ENCODE assay signal across 1 cellular context in genomic region chr16:84989791-84990620, GRCh38.
TF ChIP-seq lines count a peak whose summit lies in the region.

No MANE protein-coding gene starts in this region.

TF ChIP-seq in HCT116, 20 proteins besides CTCF, POLR2A, EP300 and RAD21:
- TF ChIP-seq TCF7L2 (IDR thresholded peaks at IDR 0.05; ENCODE audit: borderline replicate concordance, extremely low read depth, insufficient read depth, insufficient read length) = no peak
- TF ChIP-seq, protein P1, sequence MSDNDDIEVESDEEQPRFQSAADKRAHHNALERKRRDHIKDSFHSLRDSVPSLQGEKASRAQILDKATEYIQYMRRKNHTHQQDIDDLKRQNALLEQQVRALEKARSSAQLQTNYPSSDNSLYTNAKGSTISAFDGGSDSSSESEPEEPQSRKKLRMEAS (IDR thresholded peaks at IDR 0.05) = no peak
- no peak for TF ChIP-seq ELF1 (IDR thresholded peaks at IDR 0.05; ENCODE audit: borderline replicate concordance, low read depth)
- no peak for TF ChIP-seq CEBPB (IDR thresholded peaks at IDR 0.05; ENCODE audit: low read depth)
- TF ChIP-seq, protein P2, sequence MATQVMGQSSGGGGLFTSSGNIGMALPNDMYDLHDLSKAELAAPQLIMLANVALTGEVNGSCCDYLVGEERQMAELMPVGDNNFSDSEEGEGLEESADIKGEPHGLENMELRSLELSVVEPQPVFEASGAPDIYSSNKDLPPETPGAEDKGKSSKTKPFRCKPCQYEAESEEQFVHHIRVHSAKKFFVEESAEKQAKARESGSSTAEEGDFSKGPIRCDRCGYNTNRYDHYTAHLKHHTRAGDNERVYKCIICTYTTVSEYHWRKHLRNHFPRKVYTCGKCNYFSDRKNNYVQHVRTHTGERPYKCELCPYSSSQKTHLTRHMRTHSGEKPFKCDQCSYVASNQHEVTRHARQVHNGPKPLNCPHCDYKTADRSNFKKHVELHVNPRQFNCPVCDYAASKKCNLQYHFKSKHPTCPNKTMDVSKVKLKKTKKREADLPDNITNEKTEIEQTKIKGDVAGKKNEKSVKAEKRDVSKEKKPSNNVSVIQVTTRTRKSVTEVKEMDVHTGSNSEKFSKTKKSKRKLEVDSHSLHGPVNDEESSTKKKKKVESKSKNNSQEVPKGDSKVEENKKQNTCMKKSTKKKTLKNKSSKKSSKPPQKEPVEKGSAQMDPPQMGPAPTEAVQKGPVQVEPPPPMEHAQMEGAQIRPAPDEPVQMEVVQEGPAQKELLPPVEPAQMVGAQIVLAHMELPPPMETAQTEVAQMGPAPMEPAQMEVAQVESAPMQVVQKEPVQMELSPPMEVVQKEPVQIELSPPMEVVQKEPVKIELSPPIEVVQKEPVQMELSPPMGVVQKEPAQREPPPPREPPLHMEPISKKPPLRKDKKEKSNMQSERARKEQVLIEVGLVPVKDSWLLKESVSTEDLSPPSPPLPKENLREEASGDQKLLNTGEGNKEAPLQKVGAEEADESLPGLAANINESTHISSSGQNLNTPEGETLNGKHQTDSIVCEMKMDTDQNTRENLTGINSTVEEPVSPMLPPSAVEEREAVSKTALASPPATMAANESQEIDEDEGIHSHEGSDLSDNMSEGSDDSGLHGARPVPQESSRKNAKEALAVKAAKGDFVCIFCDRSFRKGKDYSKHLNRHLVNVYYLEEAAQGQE (IDR thresholded peaks at IDR 0.05; ENCODE audit: low read depth) = no peak
- TF ChIP-seq SRF (IDR thresholded peaks at IDR 0.05; ENCODE audit: low read depth) = no peak
- TF ChIP-seq SIN3A (IDR thresholded peaks at IDR 0.05; ENCODE audit: low read depth) = no peak
- no peak for TF ChIP-seq CBX3 (IDR thresholded peaks at IDR 0.05; ENCODE audit: low read depth)
- TF ChIP-seq YY1 (IDR thresholded peaks at IDR 0.05; ENCODE audit: extremely low read depth, insufficient replicate concordance, low read depth, low read length) = no peak
- no peak for TF ChIP-seq ZNF274 (IDR thresholded peaks at IDR 0.05; ENCODE audit: low read depth, low read length)
- TF ChIP-seq EGR1 (IDR thresholded peaks at IDR 0.05; ENCODE audit: low read depth) = no peak
- no peak for TF ChIP-seq JUND (IDR thresholded peaks at IDR 0.05)
- TF ChIP-seq POLR2AphosphoS5 (IDR thresholded peaks at IDR 0.05; ENCODE audit: low read depth, low read length) = no peak
- TF ChIP-seq EZH2 (IDR thresholded peaks at IDR 0.05) = no peak
- TF ChIP-seq EZH2phosphoT487 (IDR thresholded peaks at IDR 0.05; ENCODE audit: borderline replicate concordance) = no peak
- TF ChIP-seq ZBTB33 (IDR thresholded peaks at IDR 0.05; ENCODE audit: extremely low read depth, insufficient replicate concordance, low read length) = no peak
- TF ChIP-seq ZFX (IDR thresholded peaks at IDR 0.05) = no peak
- TF ChIP-seq SP1 (IDR thresholded peaks at IDR 0.05; ENCODE audit: low read depth) = no peak
- no peak for TF ChIP-seq ATF3 (IDR thresholded peaks at IDR 0.05)
- TF ChIP-seq FOSL1 (IDR thresholded peaks at IDR 0.05; ENCODE audit: low read depth) = no peak
